In genomic region chr2:67841711-67842110, GRCh38 we compare ENCODE assay signal across 28 cellular contexts.
"Had no signal": no experiment of that assay in that cellular context is flagged by ENCODE, and none has a peak within 500 bp of the region (broad histone marks: within the 10 kb centered on the region; RNA-seq: fewer than 3 reads in every experiment).

No MANE protein-coding gene starts in this region.

- H3K27me3 ChIP-seq: esophagus squamous epithelium, neural progenitor cell, right atrium auricular region, thyroid gland, upper lobe of left lung had no signal

- H3K36me3 Mint-ChIP-seq: memory B cell; mesothelial cell of epicardium; naive B cell; natural killer cell treated with Interleukin-12 subunit alpha and Interleukin-12 subunit beta and Interleukin-15 and Interleukin-18, amount 100 ng/mL, for 72 hours; neural progenitor cell had no signal

- H3K4me3 Mint-ChIP-seq: memory B cell; mesothelial cell of epicardium; naive B cell; natural killer cell treated with Interleukin-12 subunit alpha and Interleukin-12 subunit beta and Interleukin-15 and Interleukin-18, amount 100 ng/mL, for 72 hours; neural progenitor cell; stimulated activated naive CD8-positive, alpha-beta T cell treated with anti-CD3 and anti-CD28 coated beads, Interleukin-15, amount 100 ng/mL, for 72 hours had no signal

- H3K36me3 ChIP-seq: esophagus squamous epithelium, heart right ventricle, lower lobe of right lung, neural progenitor cell, right atrium auricular region, thyroid gland, upper lobe of left lung had no signal

- H3K4me3 ChIP-seq: dorsolateral prefrontal cortex, esophagus squamous epithelium, heart right ventricle, lower lobe of right lung, mucosa of descending colon, neural progenitor cell, right atrium auricular region, smooth muscle cell, thyroid gland, upper lobe of left lung had no signal

- H3K9me3 Mint-ChIP-seq: memory B cell; mesothelial cell of epicardium; naive B cell; natural killer cell treated with Interleukin-12 subunit alpha and Interleukin-12 subunit beta and Interleukin-15 and Interleukin-18, amount 100 ng/mL, for 72 hours; neural progenitor cell; stimulated activated naive CD8-positive, alpha-beta T cell treated with anti-CD3 and anti-CD28 coated beads, Interleukin-15, amount 100 ng/mL, for 72 hours had no signal

- H3K27me3 Mint-ChIP-seq: progenitor cell of endocrine pancreas had no signal

- H3K4me1 Mint-ChIP-seq: stimulated activated naive CD8-positive, alpha-beta T cell treated with anti-CD3 and anti-CD28 coated beads, Interleukin-15, amount 100 ng/mL, for 72 hours had no signal

- H3K27ac Mint-ChIP-seq: memory B cell; mesothelial cell of epicardium; natural killer cell treated with Interleukin-12 subunit alpha and Interleukin-12 subunit beta and Interleukin-15 and Interleukin-18, amount 100 ng/mL, for 72 hours; progenitor cell of endocrine pancreas; stimulated activated naive CD8-positive, alpha-beta T cell treated with anti-CD3 and anti-CD28 coated beads, Interleukin-15, amount 100 ng/mL, for 72 hours had no signal

- H3K4me2 ChIP-seq: neural progenitor cell, smooth muscle cell had no signal

- H3K9me3 ChIP-seq: esophagus squamous epithelium, heart right ventricle, lower lobe of right lung, mucosa of descending colon, right atrium auricular region, thyroid gland, upper lobe of left lung had no signal

- H2AFZ ChIP-seq: neural progenitor cell, parathyroid adenoma had no signal

- H3K79me2 ChIP-seq: parathyroid adenoma had no signal

- H3K27ac ChIP-seq: dorsolateral prefrontal cortex, heart right ventricle, lower lobe of right lung, neural progenitor cell, parathyroid adenoma, right atrium auricular region, thyroid gland, upper lobe of left lung had no signal

- DNase-seq: dorsolateral prefrontal cortex; effector CD4-positive, alpha-beta T cell; erythroblast; esophagus squamous epithelium; glutamatergic neuron; heart right ventricle; hippocampal formation; kidney glomerular epithelial cell; left ventricle myocardium superior; lower lobe of right lung; mucosa of descending colon; naive B cell; stimulated activated CD4-positive, alpha-beta T cell treated with anti-CD3 and anti-CD28 coated beads, Interleukin-12 subunit alpha, Interleukin-12 subunit beta, amount 100 ng/mL, for 4 hours; stimulated activated CD4-positive, alpha-beta T cell treated with anti-CD3 and anti-CD28 coated beads, Interleukin-1b, Interleukin-23, amount 100 ng/mL, for 48 hours; stimulated activated CD4-positive, alpha-beta T cell treated with anti-CD3 and anti-CD28 coated beads, Interleukin-4, amount 100 ng/mL, for 1 hour; stimulated activated CD8-positive, alpha-beta memory T cell treated with anti-CD3 and anti-CD28 coated beads, Interleukin-4, amount 100 ng/mL, for 48 hours; stimulated activated naive CD4-positive, alpha-beta T cell; stimulated activated naive CD8-positive, alpha-beta T cell treated with anti-CD3 and anti-CD28 coated beads, Interleukin-15, amount 100 ng/mL, for 72 hours; thyroid gland had no signal
